ENCODE assay signal across 29 cellular contexts in the genomic region with DNA sequence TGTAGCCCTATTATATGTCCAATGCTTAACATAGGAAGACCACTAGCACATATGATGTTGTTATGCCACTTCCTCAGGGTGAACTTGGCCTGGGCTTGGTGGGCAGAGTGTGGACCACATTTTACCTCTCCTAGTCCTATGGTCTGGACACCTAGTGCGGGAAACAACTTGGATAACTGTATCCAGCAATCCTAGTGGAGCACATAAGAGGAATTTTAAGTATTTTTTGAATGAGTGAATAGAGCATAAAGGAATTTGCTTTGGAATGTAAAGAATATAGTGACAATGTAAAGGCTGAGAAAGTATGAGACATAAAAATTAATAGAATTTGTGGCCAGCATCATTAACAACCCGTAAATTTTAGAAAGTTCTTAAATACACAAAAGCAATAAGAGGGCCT.
"Had no signal": no experiment of that assay in that cellular context is flagged by ENCODE, and none has a peak within 500 bp of the region (broad histone marks: within the 10 kb centered on the region; RNA-seq: fewer than 3 reads in every experiment).

No MANE protein-coding gene starts in this region.

- H3K9me3 Mint-ChIP-seq: activated B cell treated with CpG ODN at 0.5 μM for 24 hours; activated CD8-positive, alpha-beta T cell treated with anti-CD3 and anti-CD28 coated beads for 36 hours; activated naive CD4-positive, alpha-beta T cell treated with anti-CD3 and anti-CD28 coated beads, Interleukin-2, amount 50 U/mL, for 24 hours; activated naive CD8-positive, alpha-beta T cell treated with anti-CD3 and anti-CD28 coated beads, Interleukin-2, amount 50 U/mL, for 24 hours had no signal

- H3K27ac ChIP-seq: ascending aorta, colonic mucosa, KMS-11, Peyer's patch had no signal

- H3K36me3 ChIP-seq: ascending aorta, colonic mucosa, MG63, Peyer's patch had no signal

- H3K4me3 ChIP-seq: ascending aorta, colonic mucosa, MG63, Peyer's patch had no signal

- H3K4me1 ChIP-seq: ascending aorta, colonic mucosa, Peyer's patch had no signal

- H3K27ac Mint-ChIP-seq: activated B cell treated with CpG ODN at 0.5 μM for 24 hours; activated CD8-positive, alpha-beta T cell treated with anti-CD3 and anti-CD28 coated beads for 36 hours; activated naive CD4-positive, alpha-beta T cell treated with anti-CD3 and anti-CD28 coated beads, Interleukin-2, amount 50 U/mL, for 24 hours; activated naive CD8-positive, alpha-beta T cell treated with anti-CD3 and anti-CD28 coated beads, Interleukin-2, amount 50 U/mL, for 24 hours; T-cell had no signal

- H3K4me3 Mint-ChIP-seq: activated B cell treated with CpG ODN at 0.5 μM for 24 hours; activated CD8-positive, alpha-beta T cell treated with anti-CD3 and anti-CD28 coated beads for 36 hours; activated naive CD4-positive, alpha-beta T cell treated with anti-CD3 and anti-CD28 coated beads, Interleukin-2, amount 50 U/mL, for 24 hours; activated naive CD8-positive, alpha-beta T cell treated with anti-CD3 and anti-CD28 coated beads, Interleukin-2, amount 50 U/mL, for 24 hours; T-cell had no signal

- H3K4me1 Mint-ChIP-seq: activated B cell treated with CpG ODN at 0.5 μM for 24 hours; activated naive CD4-positive, alpha-beta T cell treated with anti-CD3 and anti-CD28 coated beads, Interleukin-2, amount 50 U/mL, for 24 hours; activated naive CD8-positive, alpha-beta T cell treated with anti-CD3 and anti-CD28 coated beads, Interleukin-2, amount 50 U/mL, for 24 hours; T-cell had no signal

- H3K9me3 ChIP-seq: ascending aorta, colonic mucosa, MG63, Peyer's patch had no signal

- H3K27me3 ChIP-seq: ascending aorta, colonic mucosa, MG63, Peyer's patch had no signal

- H3K4me2 ChIP-seq: KMS-11 had no signal

- H3K9ac ChIP-seq: KMS-11 had no signal

- H3K36me3 Mint-ChIP-seq: activated naive CD4-positive, alpha-beta T cell treated with anti-CD3 and anti-CD28 coated beads, Interleukin-2, amount 50 U/mL, for 24 hours; T-cell had no signal

- H3K27me3 Mint-ChIP-seq: activated B cell treated with CpG ODN at 0.5 μM for 24 hours; activated CD8-positive, alpha-beta T cell treated with anti-CD3 and anti-CD28 coated beads for 36 hours; activated naive CD4-positive, alpha-beta T cell treated with anti-CD3 and anti-CD28 coated beads, Interleukin-2, amount 50 U/mL, for 24 hours; activated naive CD8-positive, alpha-beta T cell treated with anti-CD3 and anti-CD28 coated beads, Interleukin-2, amount 50 U/mL, for 24 hours; T-cell had no signal

- DNase-seq: activated B cell treated with CpG ODN at 0.5 μM for 24 hours; activated CD4-positive, alpha-beta T cell treated with anti-CD3 and anti-CD28 coated beads for 1 hour; activated CD4-positive, alpha-beta T cell treated with anti-CD3 and anti-CD28 coated beads, Interleukin-2, amount 50 U/mL, for 1 hour; activated CD8-positive, alpha-beta memory T cell treated with anti-CD3 and anti-CD28 coated beads, Interleukin-2, amount 50 U/mL, for 4 hours; activated CD8-positive, alpha-beta T cell treated with anti-CD3 and anti-CD28 coated beads for 36 hours; activated effector memory CD4-positive, alpha-beta T cell treated with Interleukin-2 at 50 U/mL for 16 hours; activated naive CD4-positive, alpha-beta T cell; activated naive CD8-positive, alpha-beta T cell treated with anti-CD3 and anti-CD28 coated beads, Interleukin-2, amount 50 U/mL, for 24 hours; activated T-cell treated with anti-CD3 and anti-CD28 coated beads, Interleukin-2, amount 50 U/mL, for 1 hour; amniotic stem cell; cerebellar nuclear complex; colonic mucosa; MG63; MV-4-11; NCI-H1105; NCI-H1436; NCI-H1694 treated with DMSO at 0.1 percent for 48 hours; NCI-H2029 treated with DMSO at 0.1 percent for 48 hours; NCI-H345; NCI-H510A; NCI-H69; Peyer's patch; SHP77 treated with DMSO at 0.1 percent for 48 hours; T-cell; T-helper 2 cell; T1000 had no signal

- ATAC-seq: activated CD8-positive, alpha-beta T cell treated with anti-CD3 and anti-CD28 coated beads for 36 hours; activated naive CD8-positive, alpha-beta T cell treated with anti-CD3 and anti-CD28 coated beads, Interleukin-2, amount 50 U/mL, for 24 hours; T-cell had no signal
